In the genomic region with DNA sequence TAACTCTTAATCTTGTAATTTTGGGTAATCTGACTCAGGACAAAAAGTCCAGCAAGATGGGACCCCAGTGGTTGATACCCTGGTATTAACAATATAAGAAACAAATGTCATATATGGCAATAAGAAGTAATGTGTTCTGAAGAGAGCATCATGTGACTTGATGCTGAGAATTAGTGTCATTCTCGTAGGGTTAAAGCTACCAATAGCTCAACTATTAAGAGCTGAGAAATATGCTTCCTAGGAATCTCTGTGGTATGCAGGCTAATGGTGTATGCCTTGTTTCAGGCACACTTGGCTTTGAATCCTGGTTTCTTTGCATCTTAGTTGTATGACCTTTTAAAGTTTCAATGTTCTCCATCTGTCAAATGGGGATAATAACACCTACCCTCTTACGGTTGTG, we compare ENCODE assay signal across 18 cellular contexts. TPM values are rescaled to one million over a fixed set of nuclear protein-coding genes. Genes with fewer than 3 reads are reported as not detected.
"Had no signal": no experiment of that assay in that cellular context is flagged by ENCODE, and none has a peak within 500 bp of the region (broad histone marks: within the 10 kb centered on the region; RNA-seq: fewer than 3 reads in every experiment).

No MANE protein-coding gene starts in this region.

- H3K4me3 ChIP-seq: dorsolateral prefrontal cortex, esophagus squamous epithelium, gastroesophageal sphincter, mucosa of descending colon, smooth muscle cell, upper lobe of left lung, uterus had no signal

- H3K4me2 ChIP-seq: smooth muscle cell had no signal

- DNase-seq: cortex of kidney; dorsolateral prefrontal cortex; effector memory CD8-positive, alpha-beta T cell; esophagus squamous epithelium; foreskin fibroblast; kidney; mammary epithelial cell; mucosa of descending colon; naive thymus-derived CD8-positive, alpha-beta T cell; right cardiac atrium; stimulated activated CD4-positive, alpha-beta T cell treated with anti-CD3 and anti-CD28 coated beads, Interleukin-2, amount 100 ng/mL, for 48 hours; stimulated activated naive CD4-positive, alpha-beta T cell treated with Interleukin-2 at 50 U/mL for 16 hours; upper lobe of left lung; uterus had no signal

- H3K27me3 ChIP-seq: gastroesophageal sphincter, upper lobe of left lung, uterus had no signal

- H3K4me1 ChIP-seq: esophagus squamous epithelium, gastroesophageal sphincter, uterus had no signal

- H3K36me3 ChIP-seq: esophagus squamous epithelium, gastroesophageal sphincter, upper lobe of left lung, uterus had no signal

- H3K27ac ChIP-seq: dorsolateral prefrontal cortex, epithelial cell of prostate, esophagus squamous epithelium, gastroesophageal sphincter, upper lobe of left lung, uterus had no signal

- H3K9me3 ChIP-seq: esophagus squamous epithelium, gastroesophageal sphincter, mucosa of descending colon, upper lobe of left lung, uterus had no signal

- ATAC-seq: effector memory CD8-positive, alpha-beta T cell; gastroesophageal sphincter; left lobe of liver; mucosa of descending colon; naive thymus-derived CD8-positive, alpha-beta T cell; right cardiac atrium had no signal

RNA-seq across cellular contexts. Expression of a gene that starts 9.1 kb away (rescaled TPM):
- polyA plus RNA-seq: naive thymus-derived CD8-positive, alpha-beta T cell; smooth muscle cell had no signal
